16 cellular contexts compared by ENCODE assay signal in genomic region chr9:102398205-102398604, GRCh38.
DNase-seq lines count a peak whose midpoint lies in the region; ATAC-seq and TF ChIP-seq lines count a peak whose summit lies in the region.
"Had no signal": no experiment of that assay in that cellular context is flagged by ENCODE, and none has a peak within 500 bp of the region (broad histone marks: within the 10 kb centered on the region; RNA-seq: fewer than 3 reads in every experiment).

No MANE protein-coding gene starts in this region.

- H3K4me2 ChIP-seq in OCI-LY3 (ENCODE audit: low read length): peak overlapping the region; percentile 29

- H3K4me1 ChIP-seq in OCI-LY3 (ENCODE audit: low read length) (peaks cover 20% of the 10 kb centered on the region), lower lobe of right lung (no peaks in the 10 kb centered on the region)

- intact Hi-C loops in lower lobe of right lung (cut with DNase I): no loop called here

- no peak overlapping the region for H3K4me3 ChIP-seq in OCI-LY3 (ENCODE audit: low read length)
- no peak overlapping the region for H3K4me3 ChIP-seq in lower lobe of right lung
- H3K4me3 ChIP-seq: GM23248 had no signal

- H3K79me2 ChIP-seq in OCI-LY3 (ENCODE audit: low read length): no peaks in the 10 kb centered on the region

- no peak for DNase-seq in cerebellar nuclear complex (lab: John Stamatoyannopoulos, UW)
- no peak for DNase-seq in activated CD4-positive, alpha-beta T cell treated with anti-CD3 and anti-CD28 coated beads, Interleukin-2, amount 50 U/mL, for 1 hour
- DNase-seq in lower lobe of right lung: no peak
- DNase-seq: C1 segment of cervical spinal cord; Calu3; CD4-positive, alpha-beta memory T cell; COR-L47; DMS53; DMS79 treated with DMSO at 0.1 percent for 48 hours; GF-D8; GM23248; H7 had no signal

- TF ChIP-seq CTCF in OCI-LY3 (IDR thresholded peaks at IDR 0.05; ENCODE audit: low read depth, low read length) (no peak), lower lobe of right lung (IDR thresholded peaks at IDR 0.05) (no peak)

- ATAC-seq in GM18867 (IDR thresholded peaks at IDR 0.05; ENCODE audit: unreplicated experiment) (peak; percentile 80), HG03025 (IDR thresholded peaks at IDR 0.05; ENCODE audit: low FRiP score, unreplicated experiment) (peak; percentile 53), lower lobe of right lung (no peak)
- ATAC-seq: HCT116 had no signal

- no peaks in the 10 kb centered on the region for H4K20me1 ChIP-seq in OCI-LY3 (ENCODE audit: insufficient read depth, low read length)

- H3K27me3 ChIP-seq in OCI-LY3 (ENCODE audit: low read depth, low read length): no peaks in the 10 kb centered on the region
- no peaks in the 10 kb centered on the region for H3K27me3 ChIP-seq in lower lobe of right lung (ENCODE audit: low read depth)

- no peaks in the 10 kb centered on the region for H3K9me3 ChIP-seq in OCI-LY3 (ENCODE audit: insufficient read depth, low read length)
- no peaks in the 10 kb centered on the region for H3K9me3 ChIP-seq in lower lobe of right lung

- H2AFZ ChIP-seq in OCI-LY3 (ENCODE audit: low read depth, low read length): no peak overlapping the region
- H2AFZ ChIP-seq: GM23248 had no signal

- H3K9ac ChIP-seq in OCI-LY3 (ENCODE audit: low read length): no peak overlapping the region
- H3K9ac ChIP-seq: GM23248 had no signal

- 0 out of 2 replicates have a peak overlapping the region, but pooled peaks have one; percentile 12 for H3K27ac ChIP-seq in OCI-LY3 (ENCODE audit: low read length)
- no peak overlapping the region for H3K27ac ChIP-seq in lower lobe of right lung
- H3K27ac ChIP-seq: GM23248 had no signal

- H3K36me3 ChIP-seq in OCI-LY3 (replicated peaks; ENCODE audit: low read depth, low read length): no peaks in the 10 kb centered on the region
- no peaks in the 10 kb centered on the region for H3K36me3 ChIP-seq in lower lobe of right lung

Comparison
In these comparisons a context has a peak if more than half of its experiments do, and no peak if none do; other contexts are left out.
1. ATAC-seq: peak in GM18867 (single experiment) and HG03025 (single experiment); none in lower lobe of right lung (0 of 2).